31 cellular contexts compared by ENCODE assay signal in genomic region chr10:132646443-132647097, GRCh38.
DNase-seq lines count a peak whose midpoint lies in the region; ATAC-seq, FAIRE-seq and TF ChIP-seq lines count a peak whose summit lies in the region.
"Had no signal": no experiment of that assay in that cellular context is flagged by ENCODE, and none has a peak within 500 bp of the region (broad histone marks: within the 10 kb centered on the region; RNA-seq: fewer than 3 reads in every experiment).

No MANE protein-coding gene starts in this region.

- H4K20me1 ChIP-seq in HepG2 (ENCODE audit: insufficient read depth, low read length), result no peaks in the 10 kb centered on the region
- H4K20me1 ChIP-seq in neural progenitor cell (ENCODE audit: low read depth), result peaks cover 6% of the 10 kb centered on the region

- H3K4me1 ChIP-seq in right lobe of liver (no peaks in the 10 kb centered on the region), HepG2 (ENCODE audit: insufficient read depth, low read length) (no peaks in the 10 kb centered on the region), gastroesophageal sphincter (peaks cover 0 to 82% (median 15%) of the 10 kb centered on the region in 3 donors), neural progenitor cell (peaks cover 14% of the 10 kb centered on the region)
- H3K4me1 ChIP-seq: ascending aorta, pancreas had no signal

- DNase-seq in right lobe of liver, result peak in 2 of 3 donors; percentile 29 to 43
- DNase-seq in HepG2 (ENCODE audit: low spot score), result no peak
- peak; percentile 67 for DNase-seq in posterior vena cava (ENCODE audit: low spot score)
- no peak for DNase-seq in cerebellum (ENCODE audit: low spot score)
- no peak for DNase-seq in neural progenitor cell (ENCODE audit: low spot score)
- DNase-seq in hepatic stellate cell (ENCODE audit: low spot score), result no peak
- DNase-seq: ACHN; activated CD4-positive, alpha-beta T cell treated with anti-CD3 and anti-CD28 coated beads for 4 hours; CD8-positive, alpha-beta memory T cell; central memory CD4-positive, alpha-beta T cell; erythroblast; Kasumi-1; NCI-H1436; NCI-H2081 treated with DMSO at 0.1 percent for 48 hours; NCI-H69; SIG-M5; stimulated activated CD4-positive, alpha-beta T cell treated with anti-CD3 and anti-CD28 coated beads, Interleukin-12 subunit alpha, Interleukin-12 subunit beta, amount 100 ng/mL, for 4 hours; stimulated activated CD4-positive, alpha-beta T cell treated with anti-CD3 and anti-CD28 coated beads, Interleukin-2, amount 100 ng/mL, for 48 hours; stomach; transverse colon had no signal

- no TSS peak for BruUV-seq in HepG2 (replicated peaks; lab: Mats Ljungman, UMichigan)

- no peak overlapping the region for H3K4me2 ChIP-seq in HepG2 (ENCODE audit: low read depth, low read length)
- H3K4me2 ChIP-seq in neural progenitor cell, result no peak overlapping the region

- in situ Hi-C loops in HepG2 (cut with HindIII; ENCODE audit: extremely low pct_ligation_motif_present, low pct_unique_long_range_greater_than_20kb), result no loop called here

- H2AFZ ChIP-seq in HepG2 (ENCODE audit: low read length) (no peak overlapping the region), neural progenitor cell (replicated peaks) (no peak overlapping the region)

- peaks cover under 1% of the 10 kb centered on the region for H3K36me3 Mint-ChIP-seq in neural progenitor cell

- TF ChIP-seq RAD21 in HepG2 (CRISPR knock-in tag; IDR thresholded peaks at IDR 0.05), result no peak

- TF ChIP-seq EP300 in HepG2 (IDR thresholded peaks at IDR 0.05; ENCODE audit: low read depth in 2 of 2, low read length in 2 of 2) (no peak), HepG2 (CRISPR knock-in tag; IDR thresholded peaks at IDR 0.05; ENCODE audit: borderline replicate concordance) (no peak), gastroesophageal sphincter (IDR thresholded peaks at IDR 0.05) (no peak)

- H3K9ac ChIP-seq in HepG2 (ENCODE audit: insufficient read depth, low read depth, low read length), result no peak overlapping the region
- no peak overlapping the region for H3K9ac ChIP-seq in neural progenitor cell

- TF ChIP-seq CTCF in right lobe of liver (IDR thresholded peaks at IDR 0.05) (no peak), HepG2 (CRISPR knock-in tag; IDR thresholded peaks at IDR 0.05) (no peak), gastroesophageal sphincter (IDR thresholded peaks at IDR 0.05) (no peak), neural progenitor cell (IDR thresholded peaks at IDR 0.05) (no peak)

- no peaks in the 10 kb centered on the region for H3K27me3 Mint-ChIP-seq in neural progenitor cell (ENCODE audit: insufficient read depth, low read depth)
- H3K27me3 Mint-ChIP-seq: activated naive CD4-positive, alpha-beta T cell treated with anti-CD3 and anti-CD28 coated beads, Interleukin-2, amount 50 U/mL, for 24 hours; activated T-helper 17 cell treated with anti-CD3 and anti-CD28 coated beads, Interleukin-2, amount 50 U/mL, for 72 hours; B cell had no signal

- H3K9me3 Mint-ChIP-seq in neural progenitor cell, result no peaks in the 10 kb centered on the region
- H3K9me3 Mint-ChIP-seq: activated naive CD4-positive, alpha-beta T cell treated with anti-CD3 and anti-CD28 coated beads, Interleukin-2, amount 50 U/mL, for 24 hours; activated T-helper 17 cell treated with anti-CD3 and anti-CD28 coated beads, Interleukin-2, amount 50 U/mL, for 72 hours; CD8-positive, alpha-beta memory T cell; nephron; T-helper 2 cell treated with Interferon-gamma antibody and Interleukin-4, amounts not matched to agents 5 μg/mL and 100 μg/mL, for 36 hours had no signal

- H3K9me3 ChIP-seq in right lobe of liver, result no peaks in the 10 kb centered on the region
- no peaks in the 10 kb centered on the region for H3K9me3 ChIP-seq in HepG2 (ENCODE audit: low read length)
- no peaks in the 10 kb centered on the region for H3K9me3 ChIP-seq in gastroesophageal sphincter
- no peaks in the 10 kb centered on the region for H3K9me3 ChIP-seq in neural progenitor cell (ENCODE audit: low read depth)
- H3K9me3 ChIP-seq: ascending aorta, pancreas, stomach, transverse colon had no signal

- H3K4me1 Mint-ChIP-seq in neural progenitor cell, result peaks cover 15% of the 10 kb centered on the region
- H3K4me1 Mint-ChIP-seq: activated T-helper 17 cell treated with anti-CD3 and anti-CD28 coated beads, Interleukin-2, amount 50 U/mL, for 72 hours had no signal

- intact Hi-C loops in right lobe of liver (cut with DNase I), result no loop called here
- intact Hi-C loops in HepG2 (cut with micrococcal nuclease; ENCODE audit: unreplicated experiment), result loop anchor here (5.0 kb wide), 1 partner anchor 351 kb away; no protein-coding TSS in a partner anchor
- intact Hi-C loops in posterior vena cava (cut with DNase I), result loop anchor here in 1 of 2 donors (10.0 kb wide), 1 partner anchor 412 kb away; no protein-coding TSS in a partner anchor

- TF ChIP-seq POLR2A in right lobe of liver (IDR thresholded peaks at IDR 0.05) (no peak), HepG2 (IDR thresholded peaks at IDR 0.05; ENCODE audit: insufficient read depth in 1 of 2, low read depth in 2 of 2, low read length in 2 of 2) (no peak), gastroesophageal sphincter (IDR thresholded peaks at IDR 0.05) (no peak)

- POLR2A ChIA-PET in HepG2 (lab: Yijun Ruan, JAX), result no interaction called here

- no peak for FAIRE-seq in HepG2 (lab: Jason Lieb, UNC)
- FAIRE-seq: GM18507, H54, pancreas had no signal

- no peak overlapping the region for H3K27ac Mint-ChIP-seq in neural progenitor cell
- H3K27ac Mint-ChIP-seq: activated naive CD4-positive, alpha-beta T cell treated with anti-CD3 and anti-CD28 coated beads, Interleukin-2, amount 50 U/mL, for 24 hours; activated T-helper 17 cell treated with anti-CD3 and anti-CD28 coated beads, Interleukin-2, amount 50 U/mL, for 72 hours; B cell; CD8-positive, alpha-beta memory T cell; nephron; T-helper 2 cell treated with Interferon-gamma antibody and Interleukin-4, amounts not matched to agents 5 μg/mL and 100 μg/mL, for 36 hours had no signal

- H3K4me3 Mint-ChIP-seq in neural progenitor cell, result no peak overlapping the region
- H3K4me3 Mint-ChIP-seq: activated naive CD4-positive, alpha-beta T cell treated with anti-CD3 and anti-CD28 coated beads, Interleukin-2, amount 50 U/mL, for 24 hours; activated T-helper 17 cell treated with anti-CD3 and anti-CD28 coated beads, Interleukin-2, amount 50 U/mL, for 72 hours; B cell; CD8-positive, alpha-beta memory T cell; nephron; T-helper 2 cell treated with Interferon-gamma antibody and Interleukin-4, amounts not matched to agents 5 μg/mL and 100 μg/mL, for 36 hours had no signal

- H3K36me3 ChIP-seq in right lobe of liver (no peaks in the 10 kb centered on the region), HepG2 (replicated peaks in 1 of 2; ENCODE audit: control insufficient read depth in 1 of 2, insufficient read depth in 2 of 2, low read length in 2 of 2) (no peaks in the 10 kb centered on the region; a peak in 1 of 5 replicates), gastroesophageal sphincter (peaks cover 0 to 38% of the 10 kb centered on the region in 2 donors), neural progenitor cell (no peaks in the 10 kb centered on the region)
- H3K36me3 ChIP-seq: pancreas, transverse colon had no signal

- 92% methylated on average over 10 of the region's 31 CpGs for WGBS in right lobe of liver (ENCODE audit: insufficient coverage, low coverage, low lambda C conversion rate, missing lambda C conversion rate)
- 99% methylated on average over 17 of the region's 31 CpGs for WGBS in HepG2 (ENCODE audit: low lambda C conversion rate)
- WGBS in gastroesophageal sphincter (ENCODE audit: low coverage in 1 of 2), 2 donors, result 100% methylated on average over 2 of the region's 31 CpGs; no CpG with 5 or more reads in 1 of the 2 donors

- H3K27me3 ChIP-seq in right lobe of liver (no peaks in the 10 kb centered on the region), HepG2 (ENCODE audit: control insufficient read depth in 1 of 2, insufficient read depth in 2 of 2, low read length in 2 of 2) (no peaks in the 10 kb centered on the region), gastroesophageal sphincter (no peaks in the 10 kb centered on the region), neural progenitor cell (no peaks in the 10 kb centered on the region)
- H3K27me3 ChIP-seq: ascending aorta, pancreas, stomach, transverse colon had no signal

- ATAC-seq in right lobe of liver (no peak), HepG2 (no peak), gastroesophageal sphincter (no peak), GM18517 (IDR thresholded peaks at IDR 0.05; ENCODE audit: unreplicated experiment) (no peak)
- ATAC-seq: activated T-helper 17 cell treated with anti-CD3 and anti-CD28 coated beads, Interleukin-2, amount 50 U/mL, for 72 hours; pancreas had no signal

- CTCF ChIA-PET in HepG2 (lab: Yijun Ruan, JAX; ENCODE audit: low intra/inter-chr PET ratio, low total read pairs), result no interaction called here

- H3K79me2 ChIP-seq in HepG2 (ENCODE audit: insufficient read depth, low read length), result no peaks in the 10 kb centered on the region
- H3K79me2 ChIP-seq in neural progenitor cell (ENCODE audit: low read depth), result no peaks in the 10 kb centered on the region

- H3K4me3 ChIP-seq in right lobe of liver (no peak overlapping the region), HepG2 (replicated peaks in 1 of 3; ENCODE audit: insufficient read depth in 1 of 3, low read depth in 2 of 3, low read length in 3 of 3) (no peak overlapping the region), gastroesophageal sphincter (no peak overlapping the region), neural progenitor cell (no peak overlapping the region)
- H3K4me3 ChIP-seq: ascending aorta, pancreas, stomach, transverse colon had no signal

- H3F3A ChIP-seq in neural progenitor cell (ENCODE audit: low read depth), result no peaks in the 10 kb centered on the region

- H3K27ac ChIP-seq in right lobe of liver (no peak overlapping the region), HepG2 (ENCODE audit: extremely low read length, insufficient read depth, low read length) (no peak overlapping the region), gastroesophageal sphincter (peak overlapping the region in 3 of 4 donors; percentile 17 to 98 (median 96)), neural progenitor cell (no peak overlapping the region)
- H3K27ac ChIP-seq: ascending aorta, pancreas, stomach, transverse colon had no signal

Comparison
In these comparisons a context has a peak if more than half of its experiments do, and no peak if none do; other contexts are left out.
1. DNase-seq: peak in right lobe of liver (2 of 3) and posterior vena cava (single experiment); none in HepG2 (single experiment), cerebellum (single experiment), neural progenitor cell (single experiment) and hepatic stellate cell (single experiment).
2. H3K27ac ChIP-seq: peak in gastroesophageal sphincter (3 of 4); none in right lobe of liver (0 of 3), HepG2 (single experiment) and neural progenitor cell (single experiment).